8 cellular contexts compared by ENCODE assay signal in genomic region chr1:109397451-109398342, GRCh38. TPM values are rescaled to one million over a fixed set of nuclear protein-coding genes. Genes with fewer than 3 reads are reported as not detected.
DNase-seq lines count a peak whose midpoint lies in the region; ATAC-seq and TF ChIP-seq lines count a peak whose summit lies in the region.

SORT1 (minus strand) TSS chr1:109397918; CDS start chr1:109397892, 26 bp downstream.

- TF ChIP-seq CTCF in A673 (conservative IDR thresholded peaks at IDR 0.05; ENCODE audit: low read depth, low read length), result no peak

- H3K4me3 Mint-ChIP-seq in activated CD4-positive, alpha-beta memory T cell treated with anti-CD3 and anti-CD28 coated beads for 36 hours, result peak within 1 kb of the TSS; percentile 65

- peak within 1 kb of the TSS; percentile 60 for H3K4me3 ChIP-seq in A673 (ENCODE audit: low read depth, low read length, poor library complexity, severe bottlenecking)

- CTCF ChIA-PET in A673 (lab: Charles Lee), result interaction anchor here (0.5 to 1.8 kb wide), 6 partner anchors 93 to 298 kb away, joined by 3 to 23 read pairs (median 3); no protein-coding TSS in a partner anchor
- CTCF ChIA-PET in activated CD4-positive, alpha-beta memory T cell treated with anti-CD3 and anti-CD28 coated beads for 36 hours (lab: Charles Lee), result interaction anchor here (0.6 to 8.6 kb wide), 21 partner anchors 11 to 372 kb away, joined by 3 to 205 read pairs (median 5); partner anchors contain the start of genes CELSR2 and PSRC1

- POLR2A ChIA-PET in A673 (lab: Charles Lee; ENCODE audit: low non-redundant PET), result interaction anchor here (0.6 kb wide), 1 partner anchor 179 kb away, joined by 7 read pairs; no protein-coding TSS in a partner anchor
- POLR2A ChIA-PET in activated CD4-positive, alpha-beta memory T cell treated with anti-CD3 and anti-CD28 coated beads for 36 hours (lab: Charles Lee), result interaction anchor here (1.2 to 1.6 kb wide), 3 partner anchors 28 to 119 kb away, joined by 3 to 6 read pairs (median 4); partner anchors contain the start of gene PSRC1

- peaks cover 9% of the 10 kb centered on the region for H3K36me3 ChIP-seq in A673 (ENCODE audit: insufficient read depth, low read length, poor library complexity, severe bottlenecking)

- H3K27ac Mint-ChIP-seq in activated CD4-positive, alpha-beta memory T cell treated with anti-CD3 and anti-CD28 coated beads for 36 hours, result no peak within 1 kb of the TSS

- H3K36me3 Mint-ChIP-seq in activated CD4-positive, alpha-beta memory T cell treated with anti-CD3 and anti-CD28 coated beads for 36 hours, result peaks cover 1% of the 10 kb centered on the region

- intact Hi-C loops in A673 (cut with micrococcal nuclease; ENCODE audit: unreplicated experiment), result loop anchor here (2.0 to 5.0 kb wide), 2 partner anchors 115 to 195 kb away; partner anchors contain the start of gene PSRC1
- intact Hi-C loops in activated CD4-positive, alpha-beta memory T cell treated with anti-CD3 and anti-CD28 coated beads for 36 hours (cut with micrococcal nuclease), result loop anchor here (2.0 kb wide), 1 partner anchor 135 kb away; no protein-coding TSS in a partner anchor

- H3K4me1 ChIP-seq in A673 (ENCODE audit: insufficient read depth, low read length, poor library complexity, severe bottlenecking), result peaks cover 31% of the 10 kb centered on the region

- H3K9me3 Mint-ChIP-seq in activated CD4-positive, alpha-beta memory T cell treated with anti-CD3 and anti-CD28 coated beads for 36 hours, result no peaks in the 10 kb centered on the region

- H3K27me3 Mint-ChIP-seq in activated CD4-positive, alpha-beta memory T cell treated with anti-CD3 and anti-CD28 coated beads for 36 hours, result peaks cover 37% of the 10 kb centered on the region

- DNase-seq in A673 (ENCODE audit: low spot score) (peak; percentile 97), NCI-H526 (lab: John Stamatoyannopoulos, UW) (peak; percentile 98 to 99), dermis microvascular lymphatic vessel endothelial cell (ENCODE audit: low read depth in 2 of 2) (peak; percentile 55 to 90), left lobe of liver (ENCODE audit: low spot score) (peak; percentile 68)
- peak; percentile 65 for DNase-seq in activated CD4-positive, alpha-beta memory T cell treated with anti-CD3 and anti-CD28 coated beads for 36 hours
- DNase-seq in stimulated activated CD4-positive, alpha-beta T cell treated with anti-CD3 and anti-CD28 coated beads, Interleukin-2, amount 100 ng/mL, for 24 hours, result peak; percentile 55 to 70

- H3K9me3 ChIP-seq in A673 (ENCODE audit: low read depth, low read length, poor library complexity, severe bottlenecking), result no peaks in the 10 kb centered on the region

- H3K27me3 ChIP-seq in A673 (replicated peaks; ENCODE audit: insufficient read depth, low read depth, low read length, poor library complexity), result no peaks in the 10 kb centered on the region

- peaks cover 7% of the 10 kb centered on the region for H3K4me1 Mint-ChIP-seq in activated CD4-positive, alpha-beta memory T cell treated with anti-CD3 and anti-CD28 coated beads for 36 hours (ENCODE audit: low read depth)

- no TSS peak for BruUV-seq in A673 (replicated peaks; lab: Mats Ljungman, UMichigan)

- peak within 1 kb of the TSS; percentile 36 for H3K27ac ChIP-seq in A673 (ENCODE audit: low read depth, low read length, poor library complexity, severe bottlenecking)

- ATAC-seq in GM19023 (IDR thresholded peaks at IDR 0.05; ENCODE audit: unreplicated experiment) (peak; percentile 93), HG03457 (IDR thresholded peaks at IDR 0.05; ENCODE audit: unreplicated experiment) (peak; percentile 72), left lobe of liver (peak; percentile 91)

RNA-seq across cellular contexts. Expression of gene SORT1, which starts in this region (rescaled TPM):
- 52.4 and 56.5 TPM in 2 replicates for total RNA-seq in A673 (2021)
- under 1 TPM; 0.31 to 0.51 TPM for total RNA-seq in activated CD4-positive, alpha-beta memory T cell treated with anti-CD3 and anti-CD28 coated beads for 36 hours
- 9.4 and 14.5 TPM in 2 replicates for total RNA-seq in dermis microvascular lymphatic vessel endothelial cell
- total RNA-seq in left lobe of liver, result 3.6 TPM

Comparison
In these comparisons a context has a peak if more than half of its experiments do, and no peak if none do; other contexts are left out.
1. Peak in every context shown above with its lines: DNase-seq, ATAC-seq, H3K4me3 ChIP-seq and H3K27ac ChIP-seq.
2. Peak in DNase-seq in activated CD4-positive, alpha-beta memory T cell treated with anti-CD3 and anti-CD28 coated beads for 36 hours; RNA of the gene not detected or under 1 TPM.